ENCODE assay signal across 9 cellular contexts in genomic region chr18:58649966-58650816, GRCh38. TPM values are rescaled to one million over a fixed set of nuclear protein-coding genes. Genes with fewer than 3 reads are reported as not detected.
DNase-seq lines count a peak whose midpoint lies in the region; ATAC-seq and TF ChIP-seq lines count a peak whose summit lies in the region.
"Had no signal": no experiment of that assay in that cellular context is flagged by ENCODE, and none has a peak within 500 bp of the region (broad histone marks: within the 10 kb centered on the region; RNA-seq: fewer than 3 reads in every experiment).

No MANE protein-coding gene starts in this region.

- H3K27ac Mint-ChIP-seq in T-cell (peak overlapping the region; percentile 87), HFFc6 (no peak overlapping the region)
- peak overlapping the region; percentile 15 for H3K27ac Mint-ChIP-seq in stimulated activated memory B cell treated with anti-CD40 and anti-IgM and Interleukin-4, amounts not matched to agents 10 μg/mL and 1 μg/mL and 100 μg/mL, for 72 hours

- POLR2A ChIA-PET in T-cell (lab: Charles Lee): interaction anchor here in 1 of 2 donors (0.5 to 0.6 kb wide), 2 partner anchors 16 to 26 kb away, joined by 4 to 5 read pairs; no protein-coding TSS in a partner anchor

- H3K9me3 ChIP-seq in Peyer's patch: no peaks in the 10 kb centered on the region
- H3K9me3 ChIP-seq: vagina had no signal

- H3K9me3 Mint-ChIP-seq in T-cell: peaks cover 5 to 23% (median 7%) of the 10 kb centered on the region in 3 donors
- peaks cover 12% of the 10 kb centered on the region for H3K9me3 Mint-ChIP-seq in stimulated activated memory B cell treated with anti-CD40 and anti-IgM and Interleukin-4, amounts not matched to agents 10 μg/mL and 1 μg/mL and 100 μg/mL, for 72 hours
- H3K9me3 Mint-ChIP-seq in HFFc6: peaks cover 5% of the 10 kb centered on the region

- H3K4me1 Mint-ChIP-seq in T-cell (peaks cover 52 to 65% (median 60%) of the 10 kb centered on the region in 3 donors), HFFc6 (ENCODE audit: low read depth) (peaks cover 18% of the 10 kb centered on the region; the same call in 1 of the 2 replicates)
- peaks cover 49% of the 10 kb centered on the region for H3K4me1 Mint-ChIP-seq in stimulated activated memory B cell treated with anti-CD40 and anti-IgM and Interleukin-4, amounts not matched to agents 10 μg/mL and 1 μg/mL and 100 μg/mL, for 72 hours

- CTCF ChIA-PET in T-cell (lab: Charles Lee): no interaction called here

- no peaks in the 10 kb centered on the region for H3K36me3 ChIP-seq in Peyer's patch
- H3K36me3 ChIP-seq: vagina had no signal

- TF ChIP-seq CTCF in Peyer's patch (IDR thresholded peaks at IDR 0.05) (no peak), HFFc6 (IDR thresholded peaks at IDR 0.05) (no peak)

- no peaks in the 10 kb centered on the region for H3K27me3 Mint-ChIP-seq in T-cell
- H3K27me3 Mint-ChIP-seq in stimulated activated memory B cell treated with anti-CD40 and anti-IgM and Interleukin-4, amounts not matched to agents 10 μg/mL and 1 μg/mL and 100 μg/mL, for 72 hours: no peaks in the 10 kb centered on the region
- H3K27me3 Mint-ChIP-seq in HFFc6 (ENCODE audit: insufficient read depth): no peaks in the 10 kb centered on the region; the same call in none of the 2 replicates

- DNase-seq in activated T-cell treated with anti-CD3 and anti-CD28 coated beads for 24 hours (ENCODE audit: low read depth): peak; percentile 36
- DNase-seq in activated T-cell treated with anti-CD3 and anti-CD28 coated beads, Interleukin-2, amount 50 U/mL, for 1 hour: no peak
- peak in 6 of 34 experiments; percentile 4 to 36 (median 16) for DNase-seq in T-cell
- no peak for DNase-seq in Peyer's patch
- DNase-seq in HFFc6: no peak
- DNase-seq in effector CD8-positive, alpha-beta T cell (lab: John Stamatoyannopoulos, UW): no peak

- H3K27ac ChIP-seq in Peyer's patch: peak overlapping the region in 1 of 4 donors; percentile 6
- H3K27ac ChIP-seq: vagina had no signal

- peak; percentile 71 for ATAC-seq in HG02981 (IDR thresholded peaks at IDR 0.05; ENCODE audit: unreplicated experiment)
- ATAC-seq in T-cell (replicated peaks in 1 of 4): peak; percentile 62 to 98 (median 68)
- peak; percentile 88 for ATAC-seq in stimulated activated memory B cell treated with anti-CD40 and anti-IgM and Interleukin-4, amounts not matched to agents 10 μg/mL and 1 μg/mL and 100 μg/mL, for 72 hours

- H3K36me3 Mint-ChIP-seq in T-cell (no peaks in the 10 kb centered on the region), HFFc6 (ENCODE audit: low read depth) (peaks cover 11% of the 10 kb centered on the region)
- H3K36me3 Mint-ChIP-seq in stimulated activated memory B cell treated with anti-CD40 and anti-IgM and Interleukin-4, amounts not matched to agents 10 μg/mL and 1 μg/mL and 100 μg/mL, for 72 hours: peaks cover 22% of the 10 kb centered on the region

- TF ChIP-seq POLR2A in Peyer's patch (IDR thresholded peaks at IDR 0.05): no peak

- peaks cover 0 to 6% (median 0%) of the 10 kb centered on the region in 4 donors for H3K4me1 ChIP-seq in Peyer's patch
- H3K4me1 ChIP-seq: vagina had no signal

- no peaks in the 10 kb centered on the region for H3K27me3 ChIP-seq in Peyer's patch
- H3K27me3 ChIP-seq: vagina had no signal

- H3K4me3 ChIP-seq in Peyer's patch: no peak overlapping the region
- H3K4me3 ChIP-seq: vagina had no signal

- peak overlapping the region in 1 of 3 donors; percentile 27 for H3K4me3 Mint-ChIP-seq in T-cell
- no peak overlapping the region for H3K4me3 Mint-ChIP-seq in stimulated activated memory B cell treated with anti-CD40 and anti-IgM and Interleukin-4, amounts not matched to agents 10 μg/mL and 1 μg/mL and 100 μg/mL, for 72 hours
- H3K4me3 Mint-ChIP-seq in HFFc6: no peak overlapping the region

RNA-seq across cellular contexts. Expression of gene MALT1, which starts 21.1 kb away (rescaled TPM):
- total RNA-seq in T-cell: 10 to 100 TPM; 54.5 to 83.2 (median 69.5) TPM
- total RNA-seq in Peyer's patch: 10 to 100 TPM; 25.7 to 34.7 (median 28.3) TPM
- 10 to 100 TPM; 19.9 to 25.6 (median 22.4) TPM for total RNA-seq in HFFc6 (2021; fragmentation: NEBNext Ultra II Directional; extraction: Animal tissue kit (Norgen Biotek cat#: 25700))

RNA-seq across cellular contexts. Expression of gene ALPK2, which starts 21.3 kb away (rescaled TPM):
- 1 to 10 TPM in 3 of 5 donors, under 1 TPM in 2; 0.25 to 3.1 (median 1.1) TPM for total RNA-seq in T-cell
- total RNA-seq in Peyer's patch: 1 to 10 TPM in 1 of 4 donors, under 1 TPM in 3; 0.38 to 3.3 (median 0.53) TPM
- total RNA-seq in HFFc6 (2021; fragmentation: NEBNext Ultra II Directional; extraction: Animal tissue kit (Norgen Biotek cat#: 25700)): 10 to 100 TPM; 31.6 to 36.0 (median 35.1) TPM

Comparison
In these comparisons a context has a peak if more than half of its experiments do, and no peak if none do; other contexts are left out.
1. RNA of gene ALPK2, which starts 21.3 kb away (total RNA-seq): 31.6 to 36.0 TPM in HFFc6; 0.25 to 3.1 TPM in T-cell and 0.38 to 3.3 TPM in Peyer's patch; every median in the first group is over 4 times any median in the second.
2. Peak in every context shown above with its lines, with median percentiles within 50 percentile points of each other: ATAC-seq.